Comparison of ENCODE assay signal across 2 cellular contexts in genomic region chr9:129338701-129339445, GRCh38.
TF ChIP-seq lines count a peak whose summit lies in the region.

No MANE protein-coding gene starts in this region.

TF ChIP-seq in HepG2, 621 proteins besides CTCF, POLR2A, EP300 and RAD21:
- TF ChIP-seq, protein P1, sequence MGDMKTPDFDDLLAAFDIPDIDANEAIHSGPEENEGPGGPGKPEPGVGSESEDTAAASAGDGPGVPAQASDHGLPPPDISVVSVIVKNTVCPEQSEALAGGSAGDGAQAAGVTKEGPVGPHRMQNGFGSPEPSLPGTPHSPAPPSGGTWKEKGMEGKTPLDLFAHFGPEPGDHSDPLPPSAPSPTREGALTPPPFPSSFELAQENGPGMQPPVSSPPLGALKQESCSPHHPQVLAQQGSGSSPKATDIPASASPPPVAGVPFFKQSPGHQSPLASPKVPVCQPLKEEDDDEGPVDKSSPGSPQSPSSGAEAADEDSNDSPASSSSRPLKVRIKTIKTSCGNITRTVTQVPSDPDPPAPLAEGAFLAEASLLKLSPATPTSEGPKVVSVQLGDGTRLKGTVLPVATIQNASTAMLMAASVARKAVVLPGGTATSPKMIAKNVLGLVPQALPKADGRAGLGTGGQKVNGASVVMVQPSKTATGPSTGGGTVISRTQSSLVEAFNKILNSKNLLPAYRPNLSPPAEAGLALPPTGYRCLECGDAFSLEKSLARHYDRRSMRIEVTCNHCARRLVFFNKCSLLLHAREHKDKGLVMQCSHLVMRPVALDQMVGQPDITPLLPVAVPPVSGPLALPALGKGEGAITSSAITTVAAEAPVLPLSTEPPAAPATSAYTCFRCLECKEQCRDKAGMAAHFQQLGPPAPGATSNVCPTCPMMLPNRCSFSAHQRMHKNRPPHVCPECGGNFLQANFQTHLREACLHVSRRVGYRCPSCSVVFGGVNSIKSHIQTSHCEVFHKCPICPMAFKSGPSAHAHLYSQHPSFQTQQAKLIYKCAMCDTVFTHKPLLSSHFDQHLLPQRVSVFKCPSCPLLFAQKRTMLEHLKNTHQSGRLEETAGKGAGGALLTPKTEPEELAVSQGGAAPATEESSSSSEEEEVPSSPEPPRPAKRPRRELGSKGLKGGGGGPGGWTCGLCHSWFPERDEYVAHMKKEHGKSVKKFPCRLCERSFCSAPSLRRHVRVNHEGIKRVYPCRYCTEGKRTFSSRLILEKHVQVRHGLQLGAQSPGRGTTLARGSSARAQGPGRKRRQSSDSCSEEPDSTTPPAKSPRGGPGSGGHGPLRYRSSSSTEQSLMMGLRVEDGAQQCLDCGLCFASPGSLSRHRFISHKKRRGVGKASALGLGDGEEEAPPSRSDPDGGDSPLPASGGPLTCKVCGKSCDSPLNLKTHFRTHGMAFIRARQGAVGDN (CRISPR knock-in tag; IDR thresholded peaks at IDR 0.05) = peak; percentile 39; the same call in 1 of the 2 replicates
- no peak for TF ChIP-seq NFYB (CRISPR knock-in tag; IDR thresholded peaks at IDR 0.05)
- TF ChIP-seq ZNF3 (CRISPR knock-in tag; IDR thresholded peaks at IDR 0.05) = no peak

TF ChIP-seq in K562, 482 proteins besides CTCF, POLR2A, EP300 and RAD21:
- peak; percentile 82 for TF ChIP-seq PTTG1 (tag; IDR thresholded peaks at IDR 0.05; ENCODE audit: low read depth)
- no peak for TF ChIP-seq NUFIP1 (IDR thresholded peaks at IDR 0.05; ENCODE audit: partially characterized antibody)
- TF ChIP-seq ZNF311 (CRISPR knock-in tag; IDR thresholded peaks at IDR 0.05) = 0 out of 2 replicates have a peak, but pooled peaks have one; percentile 32
- peak; percentile 75 for TF ChIP-seq ZNF41 (CRISPR knock-in tag; conservative IDR thresholded peaks at IDR 0.05)
- peak; percentile 85; the same call in 1 of the 2 replicates for TF ChIP-seq HDAC8 (tag; IDR thresholded peaks at IDR 0.05)
- no peak for TF ChIP-seq MBD2 (IDR thresholded peaks at IDR 0.05; ENCODE audit: borderline replicate concordance, low read depth)
- 0 out of 2 replicates have a peak, but pooled peaks have one; percentile 45 for TF ChIP-seq MEF2D (tag; conservative IDR thresholded peaks at IDR 0.05; ENCODE audit: low read depth)
- no peak for TF ChIP-seq GTF2A2 (tag; IDR thresholded peaks at IDR 0.05)
- TF ChIP-seq MECOM (CRISPR knock-in tag; IDR thresholded peaks at IDR 0.05) = 0 out of 2 replicates have a peak, but pooled peaks have one; percentile 35
- TF ChIP-seq MLLT1 (IDR thresholded peaks at IDR 0.05) = no peak
- no peak for TF ChIP-seq CBX2 (IDR thresholded peaks at IDR 0.05; ENCODE audit: insufficient read depth, low read length, poor library complexity, severe bottlenecking)
- peak in 1 of 2 experiments; percentile 6; a peak in 1 of 4 replicates for TF ChIP-seq KDM1A (IDR thresholded peaks at IDR 0.05)
- TF ChIP-seq, protein P2, sequence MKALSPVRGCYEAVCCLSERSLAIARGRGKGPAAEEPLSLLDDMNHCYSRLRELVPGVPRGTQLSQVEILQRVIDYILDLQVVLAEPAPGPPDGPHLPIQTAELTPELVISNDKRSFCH (CRISPR knock-in tag; IDR thresholded peaks at IDR 0.05) = no peak
- TF ChIP-seq, protein P2 (tag; IDR thresholded peaks at IDR 0.05) = peak; percentile 92
- TF ChIP-seq PTRF (tag; IDR thresholded peaks at IDR 0.05) = peak; percentile 66; the same call in 1 of the 2 replicates
- 0 out of 2 replicates have a peak, but pooled peaks have one; percentile 35 for TF ChIP-seq SMAD4 (CRISPR knock-in tag; conservative IDR thresholded peaks at IDR 0.05)
- TF ChIP-seq ZNF175 (CRISPR knock-in tag; IDR thresholded peaks at IDR 0.05; ENCODE audit: low read depth) = 0 out of 2 replicates have a peak, but pooled peaks have one; percentile 28
- TF ChIP-seq, protein P3, sequence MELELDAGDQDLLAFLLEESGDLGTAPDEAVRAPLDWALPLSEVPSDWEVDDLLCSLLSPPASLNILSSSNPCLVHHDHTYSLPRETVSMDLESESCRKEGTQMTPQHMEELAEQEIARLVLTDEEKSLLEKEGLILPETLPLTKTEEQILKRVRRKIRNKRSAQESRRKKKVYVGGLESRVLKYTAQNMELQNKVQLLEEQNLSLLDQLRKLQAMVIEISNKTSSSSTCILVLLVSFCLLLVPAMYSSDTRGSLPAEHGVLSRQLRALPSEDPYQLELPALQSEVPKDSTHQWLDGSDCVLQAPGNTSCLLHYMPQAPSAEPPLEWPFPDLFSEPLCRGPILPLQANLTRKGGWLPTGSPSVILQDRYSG (tag; conservative IDR thresholded peaks at IDR 0.05; ENCODE audit: low read depth) = 0 out of 2 replicates have a peak, but pooled peaks have one; percentile 71
- no peak for TF ChIP-seq NR4A1 (CRISPR knock-in tag; IDR thresholded peaks at IDR 0.05)
- TF ChIP-seq NR4A1 (tag; IDR thresholded peaks at IDR 0.05) = peak; percentile 84
- TF ChIP-seq TAF9B (IDR thresholded peaks at IDR 0.05; ENCODE audit: partially characterized antibody) = no peak
